ENCODE assay signal across 11 cellular contexts in genomic region chr1:74729741-74730478, GRCh38. TPM values are rescaled to one million over a fixed set of nuclear protein-coding genes. Genes with fewer than 3 reads are reported as not detected.
DNase-seq lines count a peak whose midpoint lies in the region; ATAC-seq, FAIRE-seq and TF ChIP-seq lines count a peak whose summit lies in the region.
"Had no signal": no experiment of that assay in that cellular context is flagged by ENCODE, and none has a peak within 500 bp of the region (broad histone marks: within the 10 kb centered on the region; RNA-seq: fewer than 3 reads in every experiment).

No MANE protein-coding gene starts in this region.

- no peaks in the 10 kb centered on the region for H3K36me3 ChIP-seq in endothelial cell of umbilical vein (ENCODE audit: control insufficient read depth in 2 of 2, extremely low read depth in 1 of 2, insufficient read depth in 2 of 2, low read length in 2 of 2)
- no peaks in the 10 kb centered on the region for H3K36me3 ChIP-seq in neural progenitor cell

- H3K4me2 ChIP-seq in endothelial cell of umbilical vein (ENCODE audit: insufficient read depth, low read length), result no peak overlapping the region
- H3K4me2 ChIP-seq in neural progenitor cell, result no peak overlapping the region

- H3K27me3 ChIP-seq in endothelial cell of umbilical vein (ENCODE audit: control insufficient read depth in 2 of 2, insufficient read depth in 2 of 2, low read length in 2 of 2) (no peaks in the 10 kb centered on the region), neural progenitor cell (no peaks in the 10 kb centered on the region)

- peaks cover 17% of the 10 kb centered on the region for H3K36me3 Mint-ChIP-seq in neural progenitor cell

- H2AFZ ChIP-seq in endothelial cell of umbilical vein (ENCODE audit: low read depth, low read length), result no peak overlapping the region
- H2AFZ ChIP-seq in neural progenitor cell (replicated peaks), result no peak overlapping the region

- POLR2A ChIA-PET in endothelial cell of umbilical vein (lab: Charles Lee), result no interaction called here

- no peaks in the 10 kb centered on the region for H4K20me1 ChIP-seq in endothelial cell of umbilical vein (replicated peaks; ENCODE audit: control insufficient read depth, extremely low read depth, insufficient read depth, low read length)
- no peaks in the 10 kb centered on the region for H4K20me1 ChIP-seq in neural progenitor cell (ENCODE audit: low read depth)

- no peaks in the 10 kb centered on the region for H3K9me1 ChIP-seq in endothelial cell of umbilical vein (replicated peaks; ENCODE audit: control insufficient read depth, extremely low read depth, insufficient read depth, low read length)

- no peak for FAIRE-seq in endothelial cell of umbilical vein (lab: Jason Lieb, UNC)
- FAIRE-seq: GM18507 had no signal

- H3K9me3 ChIP-seq in endothelial cell of umbilical vein (replicated peaks; ENCODE audit: control insufficient read depth, insufficient read depth, low read length) (no peaks in the 10 kb centered on the region), neural progenitor cell (ENCODE audit: low read depth) (no peaks in the 10 kb centered on the region)

- H3K27ac ChIP-seq in endothelial cell of umbilical vein (ENCODE audit: insufficient read depth, low read depth, low read length) (no peak overlapping the region), neural progenitor cell (no peak overlapping the region)

- dilution Hi-C loops in endothelial cell of umbilical vein (cut with MboI; ENCODE audit: extremely low pct_ligation_motif_present, low sequenced_read_pairs), result no loop called here

- intact Hi-C loops in endothelial cell of umbilical vein (cut with micrococcal nuclease), result loop anchor here (5.0 to 10.0 kb wide), 3 partner anchors 535 to 1138 kb away; partner anchors contain the start of genes ACADM, FPGT and LRRIQ3

- no peak overlapping the region for H3K9ac ChIP-seq in endothelial cell of umbilical vein (replicated peaks; ENCODE audit: extremely low read depth, insufficient read depth, low read length)
- no peak overlapping the region for H3K9ac ChIP-seq in neural progenitor cell

- no peak overlapping the region for H3K4me3 Mint-ChIP-seq in neural progenitor cell
- H3K4me3 Mint-ChIP-seq: activated naive CD8-positive, alpha-beta T cell treated with anti-CD3 and anti-CD28 coated beads, Interleukin-2, amount 10 ng/mL, durations not matched to agents 7 days and 5 days had no signal

- H3K4me3 ChIP-seq in endothelial cell of umbilical vein (replicated peaks in 1 of 3; ENCODE audit: insufficient read depth in 1 of 3, low read depth in 1 of 3, low read length in 3 of 3), result no peak overlapping the region
- no peak overlapping the region for H3K4me3 ChIP-seq in neural progenitor cell

- no peak for TF ChIP-seq CTCF in endothelial cell of umbilical vein (IDR thresholded peaks at IDR 0.05; ENCODE audit: extremely low read depth in 1 of 2, insufficient read depth in 1 of 2, low read depth in 1 of 2, low read length in 2 of 2)
- no peak for TF ChIP-seq CTCF in neural progenitor cell (IDR thresholded peaks at IDR 0.05)

- TF ChIP-seq POLR2A in endothelial cell of umbilical vein (IDR thresholded peaks at IDR 0.05; ENCODE audit: low read depth, low read length), result no peak

- H3K4me1 Mint-ChIP-seq in neural progenitor cell, result peaks cover 7% of the 10 kb centered on the region

- H3F3A ChIP-seq in neural progenitor cell (ENCODE audit: low read depth), result no peaks in the 10 kb centered on the region

- ATAC-seq in GM19455 (IDR thresholded peaks at IDR 0.05; ENCODE audit: unreplicated experiment), result no peak

- peaks cover 22% of the 10 kb centered on the region for H3K9me3 Mint-ChIP-seq in neural progenitor cell

- peaks cover 3% of the 10 kb centered on the region for H3K27me3 Mint-ChIP-seq in neural progenitor cell (ENCODE audit: insufficient read depth, low read depth)
- H3K27me3 Mint-ChIP-seq: activated naive CD8-positive, alpha-beta T cell treated with anti-CD3 and anti-CD28 coated beads, Interleukin-2, amount 10 ng/mL, durations not matched to agents 7 days and 5 days; IgD-negative memory B cell had no signal

- CTCF ChIA-PET in endothelial cell of umbilical vein (lab: Charles Lee), result interaction anchor here (0.6 kb wide), 1 partner anchor 40 kb away, joined by 3 read pairs; no protein-coding TSS in a partner anchor

- H3K4me1 ChIP-seq in endothelial cell of umbilical vein (ENCODE audit: control insufficient read depth, extremely low read depth, insufficient read depth, low read length) (peaks cover 22% of the 10 kb centered on the region), neural progenitor cell (no peaks in the 10 kb centered on the region)

- H3K79me2 ChIP-seq in endothelial cell of umbilical vein (ENCODE audit: control insufficient read depth, insufficient read depth, low read length) (peaks cover 9% of the 10 kb centered on the region), neural progenitor cell (ENCODE audit: low read depth) (no peaks in the 10 kb centered on the region)

- BruUV-seq in endothelial cell of umbilical vein (replicated peaks; lab: Mats Ljungman, UMichigan), result no TSS peak

- DNase-seq in GM04503 (ENCODE audit: low read depth), result peak; percentile 30
- peak; percentile 32 for DNase-seq in NCI-H146 (lab: John Stamatoyannopoulos, UW)
- no peak for DNase-seq in endothelial cell of umbilical vein (ENCODE audit: low read depth, low spot score)
- DNase-seq in myocyte (ENCODE audit: low read depth), result peak; percentile 71
- no peak for DNase-seq in stimulated activated CD4-positive, alpha-beta T cell treated with anti-CD3 and anti-CD28 coated beads, Interleukin-1b, Interleukin-23, amount 100 ng/mL, for 48 hours
- DNase-seq in neural progenitor cell (ENCODE audit: low spot score), result no peak
- DNase-seq in DMS153 treated with DMSO at 0.1 percent for 48 hours (lab: John Stamatoyannopoulos, UW; ENCODE audit: unreplicated experiment), result no peak
- DNase-seq: activated naive CD8-positive, alpha-beta T cell treated with anti-CD3 and anti-CD28 coated beads, Interleukin-2, amount 10 ng/mL, durations not matched to agents 7 days and 5 days had no signal

- no peak overlapping the region for H3K27ac Mint-ChIP-seq in neural progenitor cell
- H3K27ac Mint-ChIP-seq: activated naive CD8-positive, alpha-beta T cell treated with anti-CD3 and anti-CD28 coated beads, Interleukin-2, amount 10 ng/mL, durations not matched to agents 7 days and 5 days had no signal

TF ChIP-seq in endothelial cell of umbilical vein, 7 proteins besides CTCF, POLR2A, EP300 and RAD21:
- TF ChIP-seq EZH2 (IDR thresholded peaks at IDR 0.05; ENCODE audit: borderline replicate concordance, low read depth, low read length, severe bottlenecking), result no peak
- TF ChIP-seq POLR2AphosphoS5 (IDR thresholded peaks at IDR 0.05; ENCODE audit: insufficient read depth, low read depth, low read length), result no peak
- TF ChIP-seq MAX (IDR thresholded peaks at IDR 0.05; ENCODE audit: insufficient read depth, insufficient read length), result no peak
- no peak for TF ChIP-seq MYC (IDR thresholded peaks at IDR 0.05; ENCODE audit: low read depth, low read length)
- peak; percentile 19 for TF ChIP-seq FOS (IDR thresholded peaks at IDR 0.05; ENCODE audit: borderline replicate concordance, insufficient read depth, low read length)
- no peak for TF ChIP-seq GATA2 (IDR thresholded peaks at IDR 0.05; ENCODE audit: insufficient read depth, insufficient read length, low read depth, low read length)
- peak; percentile 29 for TF ChIP-seq JUN (IDR thresholded peaks at IDR 0.05; ENCODE audit: borderline replicate concordance, insufficient read depth, insufficient read length, low read depth)

RNA-seq across cellular contexts. Expression of gene CRYZ, which starts 2.9 kb away (rescaled TPM):
- total RNA-seq in endothelial cell of umbilical vein (32.7 and 33.5 TPM in 2 replicates), myocyte (44.3 and 46.0 TPM in 2 replicates), neural progenitor cell (ENCODE audit: low replicate concordance) (not detected in 2 replicates)
- 22.2 and 24.5 TPM in 2 replicates for polyA plus RNA-seq in endothelial cell of umbilical vein
- 29.8 and 36.9 TPM in 2 replicates for polyA plus RNA-seq in endothelial cell of umbilical vein (2011; cell fraction: cytosol; rRNA removed)
- polyA plus RNA-seq in endothelial cell of umbilical vein (2011; cell fraction: nucleus; rRNA removed), result 30.8 and 42.8 TPM in 2 replicates
- polyA plus RNA-seq in endothelial cell of umbilical vein (2012), result 18.6 and 36.7 TPM in 2 replicates
- polyA minus RNA-seq in endothelial cell of umbilical vein, result 32.0 and 35.7 TPM in 2 replicates
- 7.9 TPM for polyA minus RNA-seq in endothelial cell of umbilical vein (2011; cell fraction: cytosol; rRNA and poly(A)+ RNA removed)
- polyA minus RNA-seq in endothelial cell of umbilical vein (2011; cell fraction: nucleus; rRNA and poly(A)+ RNA removed), result 10.7 and 20.9 TPM in 2 replicates
- 20.8 TPM for polyA plus RNA-seq in myocyte (2012)

RNA-seq across cellular contexts. Expression of gene TYW3, which starts 3.0 kb away (rescaled TPM):
- 22.3 and 22.8 TPM in 2 replicates for total RNA-seq in endothelial cell of umbilical vein
- polyA plus RNA-seq in endothelial cell of umbilical vein, result 5.3 and 8.5 TPM in 2 replicates
- polyA plus RNA-seq in endothelial cell of umbilical vein (2011; cell fraction: cytosol; rRNA removed), result 10.3 and 11.0 TPM in 2 replicates
- polyA plus RNA-seq in endothelial cell of umbilical vein (2011; cell fraction: nucleus; rRNA removed), result 9.2 and 16.4 TPM in 2 replicates
- polyA plus RNA-seq in endothelial cell of umbilical vein (2012), result 10.8 and 22.2 TPM in 2 replicates
- 11.9 and 16.5 TPM in 2 replicates for polyA minus RNA-seq in endothelial cell of umbilical vein
- 11.3 TPM for polyA minus RNA-seq in endothelial cell of umbilical vein (2011; cell fraction: cytosol; rRNA and poly(A)+ RNA removed)
- 17.8 and 24.1 TPM in 2 replicates for polyA minus RNA-seq in endothelial cell of umbilical vein (2011; cell fraction: nucleus; rRNA and poly(A)+ RNA removed)
- total RNA-seq in myocyte, result 13.3 and 18.5 TPM in 2 replicates
- 10.1 TPM for polyA plus RNA-seq in myocyte (2012)
- 0.13 TPM in 1 of 2 replicates, not detected in the other for total RNA-seq in neural progenitor cell (ENCODE audit: low replicate concordance)

RNA-seq across cellular contexts. Expression of gene ERICH3, which starts 56.3 kb away (rescaled TPM):
- not detected in 2 replicates for total RNA-seq in endothelial cell of umbilical vein
- polyA plus RNA-seq in endothelial cell of umbilical vein, result not detected in 2 replicates
- not detected in 2 replicates for polyA plus RNA-seq in endothelial cell of umbilical vein (2011; cell fraction: cytosol; rRNA removed)
- polyA plus RNA-seq in endothelial cell of umbilical vein (2011; cell fraction: nucleus; rRNA removed), result not detected in 2 replicates
- polyA plus RNA-seq in endothelial cell of umbilical vein (2012), result not detected in 2 replicates
- polyA minus RNA-seq in endothelial cell of umbilical vein, result not detected in 2 replicates
- not detected for polyA minus RNA-seq in endothelial cell of umbilical vein (2011; cell fraction: cytosol; rRNA and poly(A)+ RNA removed)
- polyA minus RNA-seq in endothelial cell of umbilical vein (2011; cell fraction: nucleus; rRNA and poly(A)+ RNA removed), result not detected in 2 replicates
- not detected in 2 replicates for total RNA-seq in myocyte
- not detected for polyA plus RNA-seq in myocyte (2012)
- total RNA-seq in neural progenitor cell (ENCODE audit: low replicate concordance), result 0.03 TPM in 1 of 2 replicates, not detected in the other
- total RNA-seq: activated naive CD8-positive, alpha-beta T cell treated with anti-CD3 and anti-CD28 coated beads, Interleukin-2, amount 10 ng/mL, durations not matched to agents 7 days and 5 days had no signal
- polyA plus RNA-seq: IgD-negative memory B cell had no signal

Comparison
In these comparisons a context has a peak if more than half of its experiments do, and no peak if none do; other contexts are left out.
1. DNase-seq: peak in GM04503 (single experiment), NCI-H146 (single experiment) and myocyte (single experiment); none in endothelial cell of umbilical vein (single experiment), stimulated activated CD4-positive, alpha-beta T cell treated with anti-CD3 and anti-CD28 coated beads, Interleukin-1b, Interleukin-23, amount 100 ng/mL, for 48 hours (single experiment), neural progenitor cell (single experiment) and DMS153 treated with DMSO at 0.1 percent for 48 hours (single experiment).
2. RNA of gene CRYZ, which starts 2.9 kb away (total RNA-seq): 44.3 to 46.0 TPM in myocyte and 32.7 to 33.5 TPM in endothelial cell of umbilical vein; not detected in neural progenitor cell; every median in the first group is over 10 times any median in the second.
3. RNA of gene TYW3, which starts 3.0 kb away (total RNA-seq): 22.3 to 22.8 TPM in endothelial cell of umbilical vein and 13.3 to 18.5 TPM in myocyte; 0.13 TPM in neural progenitor cell; every median in the first group is over 10 times any median in the second.